In genomic region chr6:158002249-158002950, GRCh38 we compare ENCODE assay signal across 1 cellular context.
A peak's percentile ranks its signal among the peaks of the same experiment; 100 is the strongest.
TF ChIP-seq lines count a peak whose summit lies in the region.

No MANE protein-coding gene starts in this region.

TF ChIP-seq in K562, 482 proteins besides CTCF, POLR2A, EP300 and RAD21 (continued from another document):
- TF ChIP-seq MGA (IDR thresholded peaks at IDR 0.05) (no peak), CEBPB (tag; IDR thresholded peaks at IDR 0.05) (peak; percentile 53; the same call in 1 of the 2 replicates), ZNF263 (CRISPR knock-in tag; IDR thresholded peaks at IDR 0.05; ENCODE audit: borderline replicate concordance) (0 out of 2 replicates have a peak, but pooled peaks have one; percentile 22), ETV5 (CRISPR knock-in tag; IDR thresholded peaks at IDR 0.05; ENCODE audit: low read depth) (no peak)
